31 cellular contexts compared by ENCODE assay signal in genomic region chr18:49028801-49029506, GRCh38.
"Had no signal": no experiment of that assay in that cellular context is flagged by ENCODE, and none has a peak within 500 bp of the region (broad histone marks: within the 10 kb centered on the region; RNA-seq: fewer than 3 reads in every experiment).

No MANE protein-coding gene starts in this region.

- DNase-seq: activated B cell treated with CpG ODN at 0.5 μM for 24 hours; activated CD4-positive, alpha-beta T cell treated with anti-CD3 and anti-CD28 coated beads, Interleukin-2, amount 50 U/mL, for 4 hours; activated gamma-delta T cell treated with Interleukin-2 at 50 U/mL for 16 hours; activated naive CD4-positive, alpha-beta T cell treated with anti-CD3 and anti-CD28 coated beads, Interleukin-2, amount 50 U/mL, for 16 hours; activated T-cell treated with anti-CD3 and anti-CD28 coated beads for 4 hours; amniotic stem cell; brain microvascular endothelial cell; caudate nucleus; foreskin fibroblast; heart left ventricle; hypothalamus; immature natural killer cell; kidney glomerular epithelial cell; lower lobe of right lung; mesenchymal stem cell; naive thymus-derived CD8-positive, alpha-beta T cell; right lobe of liver; stimulated activated CD4-positive, alpha-beta T cell treated with anti-CD3 and anti-CD28 coated beads, Interleukin-12 subunit alpha, Interleukin-12 subunit beta, amount 100 ng/mL, for 4 hours; stimulated activated CD4-positive, alpha-beta T cell treated with anti-CD3 and anti-CD28 coated beads, Interleukin-4, amount 100 ng/mL, for 1 hour; stimulated activated naive CD8-positive, alpha-beta T cell treated with anti-CD3 and anti-CD28 coated beads, Interleukin-15, Interleukin-2, amounts not matched to agents 100 U/mL and 50 U/mL, for 24 hours; T-helper 1 cell had no signal

- H3K4me1 Mint-ChIP-seq: endodermal cell had no signal

- H3K27me3 ChIP-seq: brain microvascular endothelial cell, heart left ventricle, right lobe of liver, vagina had no signal

- H3K9me3 Mint-ChIP-seq: activated B cell treated with CpG ODN at 0.5 μM for 24 hours; activated T-helper 1 cell treated with anti-CD3 and anti-CD28 coated beads, Interleukin-12 subunit alpha, Interleukin-12 subunit beta, Interleukin-2, Interleukin-4 antibody, amounts not matched to agents 30 ng/mL and 10 ng/mL and 1 ng/mL, durations not matched to agents 14 hours and 24 hours and 36 hours; dendritic cell treated with granulocyte-macrophage colony-stimulating factor and Interleukin-4, amounts not matched to agents 40 ng/mL and 50 ng/mL, for 4 days; immature natural killer cell; naive thymus-derived CD8-positive, alpha-beta T cell; T-helper 2 cell treated with Interferon-gamma antibody and Interleukin-4, amounts not matched to agents 5 μg/mL and 100 μg/mL, for 36 hours; type B pancreatic cell had no signal

- ATAC-seq: esophagus mucosa; heart left ventricle; left lobe of liver; lower lobe of right lung; naive thymus-derived CD8-positive, alpha-beta T cell; right lobe of liver; stimulated activated naive CD8-positive, alpha-beta T cell treated with anti-CD3 and anti-CD28 coated beads, Interleukin-15, Interleukin-2, amounts not matched to agents 100 U/mL and 50 U/mL, for 24 hours had no signal

- H3K27me3 Mint-ChIP-seq: activated B cell treated with CpG ODN at 0.5 μM for 24 hours had no signal

- H3K4me1 ChIP-seq: heart left ventricle, lower lobe of right lung, right lobe of liver, vagina had no signal

- H3K4me3 Mint-ChIP-seq: activated B cell treated with CpG ODN at 0.5 μM for 24 hours; activated T-helper 1 cell treated with anti-CD3 and anti-CD28 coated beads, Interleukin-12 subunit alpha, Interleukin-12 subunit beta, Interleukin-2, Interleukin-4 antibody, amounts not matched to agents 30 ng/mL and 10 ng/mL and 1 ng/mL, durations not matched to agents 14 hours and 24 hours and 36 hours; dendritic cell treated with granulocyte-macrophage colony-stimulating factor and Interleukin-4, amounts not matched to agents 40 ng/mL and 50 ng/mL, for 4 days; endodermal cell; immature natural killer cell; naive thymus-derived CD8-positive, alpha-beta T cell; T-helper 2 cell treated with Interferon-gamma antibody and Interleukin-4, amounts not matched to agents 5 μg/mL and 100 μg/mL, for 36 hours; type B pancreatic cell had no signal

- H3K27ac ChIP-seq: brain microvascular endothelial cell, heart left ventricle, lower lobe of right lung, right lobe of liver, skin epidermis, thoracic aorta, vagina had no signal

- H3K9me3 ChIP-seq: heart left ventricle, lower lobe of right lung, right lobe of liver, thoracic aorta, vagina had no signal

- H3K27ac Mint-ChIP-seq: activated B cell treated with CpG ODN at 0.5 μM for 24 hours; activated T-helper 1 cell treated with anti-CD3 and anti-CD28 coated beads, Interleukin-12 subunit alpha, Interleukin-12 subunit beta, Interleukin-2, Interleukin-4 antibody, amounts not matched to agents 30 ng/mL and 10 ng/mL and 1 ng/mL, durations not matched to agents 14 hours and 24 hours and 36 hours; dendritic cell treated with granulocyte-macrophage colony-stimulating factor and Interleukin-4, amounts not matched to agents 40 ng/mL and 50 ng/mL, for 4 days; endodermal cell; T-helper 2 cell treated with Interferon-gamma antibody and Interleukin-4, amounts not matched to agents 5 μg/mL and 100 μg/mL, for 36 hours; type B pancreatic cell had no signal

- H3K4me3 ChIP-seq: heart left ventricle, lower lobe of right lung, right lobe of liver, skin epidermis, thoracic aorta, vagina had no signal

- H3K36me3 ChIP-seq: brain microvascular endothelial cell, heart left ventricle, lower lobe of right lung, right lobe of liver, thoracic aorta, vagina had no signal

- H3K36me3 Mint-ChIP-seq: immature natural killer cell; naive thymus-derived CD8-positive, alpha-beta T cell; type B pancreatic cell had no signal
